8 cellular contexts compared by ENCODE assay signal in the genomic region with DNA sequence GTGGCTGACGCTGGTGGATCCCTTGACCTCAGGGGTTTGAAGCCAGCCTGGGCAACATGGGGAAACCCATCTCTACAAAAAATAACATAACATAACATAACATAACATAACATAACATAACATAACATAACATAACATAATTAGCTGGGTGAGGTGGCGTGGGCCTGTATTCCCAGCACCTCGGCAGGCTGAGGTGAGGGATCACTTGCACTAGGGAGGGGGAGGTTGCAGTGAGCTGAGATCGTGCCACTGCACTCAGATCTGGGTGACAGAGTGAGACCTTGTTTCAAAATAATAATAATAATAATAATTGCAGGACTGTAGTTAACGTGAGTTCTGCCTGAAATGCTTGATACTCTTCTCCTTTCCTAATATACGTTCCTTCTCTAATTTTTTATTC. TPM values are rescaled to one million over a fixed set of nuclear protein-coding genes. Genes with fewer than 3 reads are reported as not detected.
DNase-seq lines count a peak whose midpoint lies in the region; ATAC-seq and TF ChIP-seq lines count a peak whose summit lies in the region.

No MANE protein-coding gene starts in this region.

- intact Hi-C loops in adrenal gland (cut with DNase I), result loop anchor here in 1 of 2 donors (10.0 kb wide), 1 partner anchor 113 kb away; a partner anchor contains a TSS

- H3K18ac ChIP-seq in mesenchymal stem cell (ENCODE audit: low read depth in 1 of 2, low read length in 2 of 2), result no peak overlapping the region

- H3K14ac ChIP-seq in mesenchymal stem cell (ENCODE audit: low read length in 2 of 2), result no peak overlapping the region

- H3K27me3 Mint-ChIP-seq in GM23338 (ENCODE audit: insufficient read depth, low read depth, poor library complexity), result peaks cover 5% of the 10 kb centered on the region
- H3K27me3 Mint-ChIP-seq in activated naive CD8-positive, alpha-beta T cell treated with anti-CD3 and anti-CD28 coated beads for 36 hours, result peaks cover 4% of the 10 kb centered on the region

- peak overlapping the region; percentile 99 for H3K4me3 Mint-ChIP-seq in GM23338
- peak overlapping the region; percentile 92 for H3K4me3 Mint-ChIP-seq in activated naive CD8-positive, alpha-beta T cell treated with anti-CD3 and anti-CD28 coated beads for 36 hours

- peaks cover 25% of the 10 kb centered on the region; the same call in 1 of the 2 replicates for H3K36me3 ChIP-seq in GM23338 (ENCODE audit: insufficient read depth)
- H3K36me3 ChIP-seq in mesenchymal stem cell (ENCODE audit: control insufficient read depth in 1 of 2, insufficient read depth in 2 of 2, low read depth in 1 of 2, low read length in 2 of 2), result peaks cover 0 to 37% of the 10 kb centered on the region in 2 experiments
- H3K36me3 ChIP-seq in adrenal gland (replicated peaks in 1 of 2), result peaks cover 0 to 28% of the 10 kb centered on the region in 2 donors

- peaks cover 27% of the 10 kb centered on the region for H3K79me2 ChIP-seq in GM23338 (replicated peaks; ENCODE audit: insufficient read depth)

- H3K9ac ChIP-seq in mesenchymal stem cell (ENCODE audit: low read length), result peak overlapping the region; percentile 98

- H3K9me2 ChIP-seq in GM23338 (ENCODE audit: insufficient read depth), result no peaks in the 10 kb centered on the region

- H4K91ac ChIP-seq in mesenchymal stem cell (ENCODE audit: low read length), result no peak overlapping the region

- no peak overlapping the region for H2AFZ ChIP-seq in GM23338
- H2AFZ ChIP-seq in mesenchymal stem cell (ENCODE audit: low read depth, low read length), result no peak overlapping the region

- no peak for TF ChIP-seq CTCF in 22Rv1 (IDR thresholded peaks at IDR 0.05)
- TF ChIP-seq CTCF in GM23338 (conservative IDR thresholded peaks at IDR 0.05; ENCODE audit: low read depth in 2 of 2), result no peak
- no peak for TF ChIP-seq CTCF in adrenal gland (IDR thresholded peaks at IDR 0.05)

- no peaks in the 10 kb centered on the region for H3F3A ChIP-seq in GM23338 (replicated peaks; ENCODE audit: low read depth)

- H3K4me1 ChIP-seq in GM23338 (ENCODE audit: insufficient read depth) (0 out of 2 replicates have a peak, but pooled peaks cover 4% of the 10 kb centered on the region), mesenchymal stem cell (ENCODE audit: control insufficient read depth, insufficient read depth, low read depth, low read length) (peaks cover 6% of the 10 kb centered on the region), adrenal gland (replicated peaks in 1 of 2) (peaks cover 0 to 17% of the 10 kb centered on the region in 2 donors)

- H3K36me3 Mint-ChIP-seq in GM23338 (ENCODE audit: low read depth), result peaks cover 53% of the 10 kb centered on the region
- H3K36me3 Mint-ChIP-seq in activated naive CD8-positive, alpha-beta T cell treated with anti-CD3 and anti-CD28 coated beads for 36 hours, result peaks cover 31% of the 10 kb centered on the region

- H3K27me3 ChIP-seq in GM23338 (ENCODE audit: insufficient read depth), result no peaks in the 10 kb centered on the region
- H3K27me3 ChIP-seq in mesenchymal stem cell (ENCODE audit: control insufficient read depth in 1 of 2, insufficient read depth in 1 of 2, low read length in 2 of 2), result no peaks in the 10 kb centered on the region
- H3K27me3 ChIP-seq in adrenal gland, result no peaks in the 10 kb centered on the region

- WGBS in mesenchymal stem cell, result 97% methylated on average over 4 of the region's 6 CpGs
- WGBS in adrenal gland, 4 donors, result 70 to 85% (median 78%) methylated on average over 6 of the region's 6 CpGs

- ATAC-seq in GM23338, result no peak

- no peak overlapping the region for H2AK5ac ChIP-seq in mesenchymal stem cell (ENCODE audit: low read length, severe bottlenecking)

- H3K27ac ChIP-seq in 22Rv1 (peak overlapping the region; percentile 86), GM23338 (ENCODE audit: low read depth) (peak overlapping the region; percentile 77), mesenchymal stem cell (ENCODE audit: low read length, poor library complexity, severe bottlenecking) (no peak overlapping the region), adrenal gland (no peak overlapping the region)

- H2BK5ac ChIP-seq in mesenchymal stem cell (ENCODE audit: low read depth, low read length, poor library complexity, severe bottlenecking), result no peak overlapping the region

- peaks cover 6% of the 10 kb centered on the region for H3K79me1 ChIP-seq in mesenchymal stem cell (replicated peaks; ENCODE audit: low read length, poor library complexity, severe bottlenecking)

- no peak overlapping the region for H3K4ac ChIP-seq in mesenchymal stem cell (ENCODE audit: low read depth in 1 of 2, low read length in 2 of 2)

- H2BK15ac ChIP-seq in mesenchymal stem cell (ENCODE audit: low read depth, poor library complexity, severe bottlenecking), result no peak overlapping the region

- no peak overlapping the region for H4K8ac ChIP-seq in mesenchymal stem cell (ENCODE audit: low read length)

- TF ChIP-seq POLR2A in adrenal gland (IDR thresholded peaks at IDR 0.05), result no peak

- H3K27ac Mint-ChIP-seq in GM23338, result peak overlapping the region; percentile 100
- H3K27ac Mint-ChIP-seq in activated naive CD8-positive, alpha-beta T cell treated with anti-CD3 and anti-CD28 coated beads for 36 hours, result peak overlapping the region; percentile 99

- no peak overlapping the region for H2BK120ac ChIP-seq in mesenchymal stem cell (ENCODE audit: low read depth, low read length)

- peaks cover 8% of the 10 kb centered on the region; the same call in 2 of the 3 replicates for H3K4me1 Mint-ChIP-seq in GM23338
- H3K4me1 Mint-ChIP-seq in activated naive CD8-positive, alpha-beta T cell treated with anti-CD3 and anti-CD28 coated beads for 36 hours, result peaks cover 30% of the 10 kb centered on the region

- peak overlapping the region; percentile 73 for H3K4me3 ChIP-seq in GM23338
- peak overlapping the region in 1 of 2 experiments; percentile 93 for H3K4me3 ChIP-seq in mesenchymal stem cell (ENCODE audit: insufficient read depth in 1 of 2, low read depth in 1 of 2, low read length in 2 of 2)
- H3K4me3 ChIP-seq in adrenal gland, result peak overlapping the region in 1 of 4 donors; percentile 96

- no peaks in the 10 kb centered on the region; the same call in 1 of the 2 replicates for H4K20me1 ChIP-seq in GM23338 (replicated peaks; ENCODE audit: insufficient read depth)

- H3K9me3 ChIP-seq in mesenchymal stem cell (ENCODE audit: control insufficient read depth, low read length), result no peaks in the 10 kb centered on the region
- H3K9me3 ChIP-seq in adrenal gland (replicated peaks in 1 of 3), result no peaks in the 10 kb centered on the region

- no peak overlapping the region for H2BK12ac ChIP-seq in mesenchymal stem cell (ENCODE audit: low read length in 2 of 2)

- H3K23ac ChIP-seq in mesenchymal stem cell (ENCODE audit: low read length in 2 of 2), result no peak overlapping the region

- H3K9me3 Mint-ChIP-seq in GM23338, result peaks cover 3% of the 10 kb centered on the region; the same call in 2 of the 3 replicates
- no peaks in the 10 kb centered on the region for H3K9me3 Mint-ChIP-seq in activated naive CD8-positive, alpha-beta T cell treated with anti-CD3 and anti-CD28 coated beads for 36 hours

- peak overlapping the region; percentile 85 for H3K4me2 ChIP-seq in GM23338
- no peak overlapping the region for H3K4me2 ChIP-seq in mesenchymal stem cell (ENCODE audit: low read length, poor library complexity, severe bottlenecking)

- no peak for DNase-seq in GM23338 (ENCODE audit: low spot score)
- no peak for DNase-seq in activated naive CD8-positive, alpha-beta T cell treated with anti-CD3 and anti-CD28 coated beads for 36 hours
- DNase-seq in mesenchymal stem cell, result no peak
- no peak for DNase-seq in adrenal gland
- DNase-seq in NOMO-1 treated with dmso at 0.1 percent for 144 hours (lab: John Stamatoyannopoulos, UW; ENCODE audit: unreplicated experiment), result no peak
- DNase-seq in RKO (ENCODE audit: low spot score), result no peak
- DNase-seq in UCSD-AML1 (lab: John Stamatoyannopoulos, UW; ENCODE audit: unreplicated experiment), result no peak

TF ChIP-seq in GM23338, 12 proteins besides CTCF, POLR2A, EP300 and RAD21:
- TF ChIP-seq, protein P1, sequence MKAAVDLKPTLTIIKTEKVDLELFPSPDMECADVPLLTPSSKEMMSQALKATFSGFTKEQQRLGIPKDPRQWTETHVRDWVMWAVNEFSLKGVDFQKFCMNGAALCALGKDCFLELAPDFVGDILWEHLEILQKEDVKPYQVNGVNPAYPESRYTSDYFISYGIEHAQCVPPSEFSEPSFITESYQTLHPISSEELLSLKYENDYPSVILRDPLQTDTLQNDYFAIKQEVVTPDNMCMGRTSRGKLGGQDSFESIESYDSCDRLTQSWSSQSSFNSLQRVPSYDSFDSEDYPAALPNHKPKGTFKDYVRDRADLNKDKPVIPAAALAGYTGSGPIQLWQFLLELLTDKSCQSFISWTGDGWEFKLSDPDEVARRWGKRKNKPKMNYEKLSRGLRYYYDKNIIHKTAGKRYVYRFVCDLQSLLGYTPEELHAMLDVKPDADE (IDR thresholded peaks at IDR 0.05), result no peak
- no peak for TF ChIP-seq EZH2phosphoT487 (IDR thresholded peaks at IDR 0.05; ENCODE audit: unreplicated experiment)
- TF ChIP-seq STAT1 (IDR thresholded peaks at IDR 0.05; ENCODE audit: unreplicated experiment), result no peak
- TF ChIP-seq EZH2 (IDR thresholded peaks at IDR 0.05; ENCODE audit: low read depth, unreplicated experiment), result no peak
- TF ChIP-seq NANOG (IDR thresholded peaks at IDR 0.05; ENCODE audit: borderline replicate concordance), result no peak
TF ChIP-seq in GM23338: peak in this region for 0.

RNA-seq across cellular contexts. Expression of a gene that starts 1.3 kb away (rescaled TPM):
- total RNA-seq in GM23338 (2014; rRNA removed; shearing (Covaris generic)), result 25.1 and 38.5 TPM in 2 replicates
- 170 and 175 TPM in 2 replicates for polyA plus RNA-seq in GM23338 (2016; fragmentation: Nextera tagmentation; extraction: Ambion mirVana)
- 100 to 1,000 TPM; 121 to 125 TPM for total RNA-seq in activated naive CD8-positive, alpha-beta T cell treated with anti-CD3 and anti-CD28 coated beads for 36 hours
- polyA plus RNA-seq in mesenchymal stem cell (2013, experiment 1 of 2), result 22.2 TPM
- polyA plus RNA-seq in mesenchymal stem cell (2013, experiment 2 of 2), result 27.1 TPM
- 10 to 100 TPM in 7 of 8 donors, 1 to 10 TPM in 1; 4.4 to 23.3 (median 16.7) TPM for total RNA-seq in adrenal gland
- 10 to 100 TPM; 20.7 to 38.7 (median 30.0) TPM for polyA plus RNA-seq in adrenal gland

Comparison
In these comparisons a context has a peak if more than half of its experiments do, and no peak if none do; other contexts are left out.
1. H3K27ac ChIP-seq: peak in 22Rv1 (single experiment) and GM23338 (single experiment); none in mesenchymal stem cell (single experiment) and adrenal gland (0 of 5).